Comparison of ENCODE assay signal across 8 cellular contexts in genomic region chr5:778421-778820, GRCh38. TPM values are rescaled to one million over a fixed set of nuclear protein-coding genes. Genes with fewer than 3 reads are reported as not detected.
DNase-seq lines count a peak whose midpoint lies in the region; ATAC-seq, FAIRE-seq and TF ChIP-seq lines count a peak whose summit lies in the region.
"Not testable (repeated sequence)": the region's sequence is repeated elsewhere in the genome, so short reads cannot be mapped to it uniquely, and the experiment has no call there.
"Had no signal": no experiment of that assay in that cellular context is flagged by ENCODE, and none has a peak within 500 bp of the region (broad histone marks: within the 10 kb centered on the region; RNA-seq: fewer than 3 reads in every experiment).

No MANE protein-coding gene starts in this region.

- not testable (repeated sequence) for H3K36me3 ChIP-seq in WERI-Rb-1; bronchial epithelial cell (ENCODE audit: control insufficient read depth, insufficient read depth, low read length)

- H3K4me3 ChIP-seq in WERI-Rb-1 (ENCODE audit: low read depth, low read length); bronchial epithelial cell (ENCODE audit: low read depth, low read length): not testable (repeated sequence)

- peak overlapping the region; percentile 88 for H3K27ac ChIP-seq in 22Rv1
- not testable (repeated sequence) for H3K27ac ChIP-seq in WERI-Rb-1

- intact Hi-C loops in left ventricle myocardium superior (cut with micrococcal nuclease); posterior vena cava (cut with DNase I): not testable (repeated sequence)

- H3K27me3 ChIP-seq in WERI-Rb-1 (ENCODE audit: insufficient read depth, low read depth, severe bottlenecking) = peaks cover 22% of the 10 kb centered on the region
- H3K27me3 ChIP-seq in bronchial epithelial cell (ENCODE audit: control insufficient read depth, insufficient read depth, low read length) = not testable (repeated sequence)

- DNase-seq in WERI-Rb-1 = peak; percentile 54
- not testable (repeated sequence) for DNase-seq in bronchial epithelial cell (ENCODE audit: low read depth)
- DNase-seq in left ventricle myocardium superior = peak; percentile 23
- peak; percentile 16 for DNase-seq in islet precursor cell
- DNase-seq in posterior vena cava (ENCODE audit: low spot score) = peak; percentile 81
- peak; percentile 37 for DNase-seq in ureter (ENCODE audit: low spot score)

- peak; percentile 58 for FAIRE-seq in bronchial epithelial cell (lab: Jason Lieb, UNC)

- not testable (repeated sequence) for TF ChIP-seq CTCF in 22Rv1 (IDR thresholded peaks at IDR 0.05); WERI-Rb-1 (IDR thresholded peaks at IDR 0.05; ENCODE audit: low read depth, low read length); bronchial epithelial cell (IDR thresholded peaks at IDR 0.05; ENCODE audit: insufficient read depth, low read length, severe bottlenecking)

- not testable (repeated sequence) for H3K9me3 ChIP-seq in WERI-Rb-1 (ENCODE audit: severe bottlenecking)

- ATAC-seq in left ventricle myocardium superior = not testable (repeated sequence)

RNA-seq across cellular contexts. Expression of gene ZDHHC11B, which starts 6.1 kb away (rescaled TPM):
- total RNA-seq in bronchial epithelial cell = under 0.01 and 0.51 TPM in 2 replicates
- 20.0 TPM for total RNA-seq in left ventricle myocardium superior
- 10 to 100 TPM in 1 of 2 donors, 1 to 10 TPM in 1; 9.1 to 14.9 TPM for total RNA-seq in posterior vena cava
- 15.6 TPM for total RNA-seq in ureter
- total RNA-seq: GM12878 had no signal
